6 cellular contexts compared by ENCODE assay signal in the genomic region with DNA sequence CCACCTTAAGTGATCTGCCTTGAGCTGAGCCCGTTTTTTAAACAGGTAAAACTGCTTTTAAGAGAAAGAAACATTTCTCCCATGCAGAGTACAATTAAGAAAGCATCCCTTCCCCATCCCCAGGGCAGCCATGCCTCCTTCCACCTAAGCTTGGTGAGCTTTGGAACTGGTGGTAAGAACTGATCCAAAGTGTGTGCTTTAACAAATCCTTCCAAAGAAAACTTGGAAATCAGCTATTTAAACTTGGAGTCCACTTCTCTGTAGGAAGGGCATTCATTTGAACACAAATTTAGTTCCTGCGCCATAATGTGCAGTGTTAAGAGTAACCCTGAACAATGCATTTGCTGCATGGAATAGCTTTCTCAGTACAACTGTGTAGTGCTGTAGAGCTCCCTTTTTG.
"Had no signal": no experiment of that assay in that cellular context is flagged by ENCODE, and none has a peak within 500 bp of the region (broad histone marks: within the 10 kb centered on the region; RNA-seq: fewer than 3 reads in every experiment).

No MANE protein-coding gene starts in this region.

- H3K27me3 Mint-ChIP-seq: IgD-negative memory B cell had no signal

- H3K9me3 Mint-ChIP-seq: IgD-negative memory B cell had no signal

- H3K27ac ChIP-seq: GM23248 had no signal

- H2AFZ ChIP-seq: GM23248 had no signal

- H3K9ac ChIP-seq: GM23248 had no signal

- H3K4me3 Mint-ChIP-seq: IgD-negative memory B cell had no signal

- H3K27ac Mint-ChIP-seq: IgD-negative memory B cell had no signal

- DNase-seq: GM23248, GOT3, H7, HCEC 1CT, KG1 had no signal

- H3K4me3 ChIP-seq: GM23248 had no signal
